ENCODE assay signal across 18 cellular contexts in the genomic region with DNA sequence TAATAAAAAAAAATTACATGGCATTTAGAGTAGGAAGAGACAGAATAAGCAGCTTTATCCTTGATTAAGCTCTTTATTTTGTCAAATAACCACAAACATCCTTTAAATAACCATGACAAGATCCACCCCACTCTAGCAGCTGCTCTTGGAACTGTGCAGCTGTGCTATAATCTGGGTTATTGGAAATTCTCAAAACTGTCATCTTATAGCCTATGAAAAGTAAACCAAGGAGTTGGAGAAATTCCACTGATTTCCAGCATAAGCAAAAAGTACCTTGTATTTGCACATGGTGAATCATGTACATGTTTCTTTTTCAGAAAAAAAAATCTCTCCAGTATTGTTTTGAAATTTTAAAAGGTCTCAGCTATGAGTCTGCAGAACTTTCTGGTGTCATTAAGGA.
A peak's percentile ranks its signal among the peaks of the same experiment; 100 is the strongest.
DNase-seq lines count a peak whose midpoint lies in the region; ATAC-seq, FAIRE-seq and TF ChIP-seq lines count a peak whose summit lies in the region.
"Had no signal": no experiment of that assay in that cellular context is flagged by ENCODE, and none has a peak within 500 bp of the region (broad histone marks: within the 10 kb centered on the region; RNA-seq: fewer than 3 reads in every experiment).

No MANE protein-coding gene starts in this region.

- H3K27ac Mint-ChIP-seq in activated naive CD4-positive, alpha-beta T cell treated with anti-CD3 and anti-CD28 coated beads for 36 hours, result no peak overlapping the region
- no peak overlapping the region for H3K27ac Mint-ChIP-seq in activated CD8-positive, alpha-beta T cell treated with anti-CD3 and anti-CD28 coated beads, Interleukin-2, amount 10 ng/mL, durations not matched to agents 7 days and 5 days

- FAIRE-seq in A549 (lab: Jason Lieb, UNC), result no peak
- FAIRE-seq in bronchial epithelial cell (lab: Jason Lieb, UNC), result no peak

- no peak for TF ChIP-seq POLR2A in A549 (IDR thresholded peaks at IDR 0.05; ENCODE audit: low read length)

- H3K79me2 ChIP-seq in MM.1S (ENCODE audit: low read length), result no peaks in the 10 kb centered on the region

- H3K4me3 ChIP-seq in A549 (no peak overlapping the region), MM.1S (ENCODE audit: low read length) (no peak overlapping the region), bronchial epithelial cell (ENCODE audit: low read depth, low read length) (no peak overlapping the region)

- H3K4me1 Mint-ChIP-seq in activated naive CD4-positive, alpha-beta T cell treated with anti-CD3 and anti-CD28 coated beads for 36 hours (ENCODE audit: low read depth), result no peaks in the 10 kb centered on the region
- H3K4me1 Mint-ChIP-seq in activated CD8-positive, alpha-beta T cell treated with anti-CD3 and anti-CD28 coated beads, Interleukin-2, amount 10 ng/mL, durations not matched to agents 7 days and 5 days (ENCODE audit: low read depth), result no peaks in the 10 kb centered on the region

- H3K4me2 ChIP-seq in A549, result peak overlapping the region; percentile 40
- no peak overlapping the region for H3K4me2 ChIP-seq in MM.1S (ENCODE audit: low read depth, low read length)

- no peaks in the 10 kb centered on the region for H4K20me1 ChIP-seq in MM.1S (ENCODE audit: insufficient read depth, low read length)

- DNase-seq in A549 (ENCODE audit: low read depth in 1 of 2, low spot score in 1 of 2) (no peak), MM.1S (no peak), bronchial epithelial cell (ENCODE audit: low read depth) (peak; percentile 35), foreskin melanocyte (peak; percentile 38), caudate nucleus (lab: John Stamatoyannopoulos, UW) (no peak)
- DNase-seq in activated naive CD4-positive, alpha-beta T cell treated with anti-CD3 and anti-CD28 coated beads for 36 hours, result no peak
- no peak for DNase-seq in activated CD8-positive, alpha-beta T cell treated with anti-CD3 and anti-CD28 coated beads, Interleukin-2, amount 10 ng/mL, durations not matched to agents 7 days and 5 days
- DNase-seq: AML-193; DMS53; Kasumi-1; NCI-H1436 treated with DMSO at 0.1 percent for 48 hours; NCI-H2081 treated with DMSO at 0.1 percent for 48 hours; NCI-H2227 treated with DMSO at 0.1 percent for 48 hours; NCI-H524 treated with DMSO at 0.1 percent for 48 hours; NK-92 treated with Interleukin-12 subunit alpha and Interleukin-12 subunit beta, amount 100 ng/mL, for 24 hours; SHP77 had no signal

- intact Hi-C loops in activated naive CD4-positive, alpha-beta T cell treated with anti-CD3 and anti-CD28 coated beads for 36 hours (cut with micrococcal nuclease), result no loop called here

- TF ChIP-seq CTCF in A549 (IDR thresholded peaks at IDR 0.05) (no peak), MM.1S (IDR thresholded peaks at IDR 0.05; ENCODE audit: low read length) (no peak), bronchial epithelial cell (IDR thresholded peaks at IDR 0.05; ENCODE audit: insufficient read depth, low read length, severe bottlenecking) (no peak)

- CTCF ChIA-PET in A549 (lab: Yijun Ruan, JAX), result no interaction called here
- CTCF ChIA-PET in activated naive CD4-positive, alpha-beta T cell treated with anti-CD3 and anti-CD28 coated beads for 36 hours (lab: Charles Lee), result no interaction called here
- CTCF ChIA-PET in activated CD8-positive, alpha-beta T cell treated with anti-CD3 and anti-CD28 coated beads, Interleukin-2, amount 10 ng/mL, durations not matched to agents 7 days and 5 days (lab: Charles Lee), result interaction anchor here (1.3 kb wide), 1 partner anchor 12 kb away, joined by 4 read pairs; no protein-coding TSS in a partner anchor

- no peaks in the 10 kb centered on the region for H3K9me2 ChIP-seq in MM.1S (replicated peaks; ENCODE audit: insufficient read depth, low read length)

- H3K9me3 ChIP-seq in A549 (no peaks in the 10 kb centered on the region), MM.1S (replicated peaks; ENCODE audit: insufficient read depth, low read length) (no peaks in the 10 kb centered on the region)

- no peak for ATAC-seq in A549
- ATAC-seq in GM19467 (IDR thresholded peaks at IDR 0.05; ENCODE audit: unreplicated experiment), result no peak
- ATAC-seq in activated CD8-positive, alpha-beta T cell treated with anti-CD3 and anti-CD28 coated beads, Interleukin-2, amount 10 ng/mL, durations not matched to agents 7 days and 5 days, result no peak
- ATAC-seq: HCT116 had no signal

- H3K27ac ChIP-seq in A549 (peak overlapping the region; percentile 30 to 52; a peak in 4 of 6 replicates), MM.1S (ENCODE audit: low read length) (peak overlapping the region; percentile 19; the same call in 1 of the 2 replicates), caudate nucleus (ENCODE audit: low read depth, low read length) (no peak overlapping the region)

- no peak overlapping the region for H2AFZ ChIP-seq in MM.1S (ENCODE audit: low read length)

- H3K4me1 ChIP-seq in A549, result peaks cover 25% of the 10 kb centered on the region
- H3K4me1 ChIP-seq in MM.1S (ENCODE audit: low read length), result peaks cover 10% of the 10 kb centered on the region

- TF ChIP-seq EP300 in A549 (IDR thresholded peaks at IDR 0.05), result no peak

- no peaks in the 10 kb centered on the region for H3K36me3 ChIP-seq in MM.1S (replicated peaks; ENCODE audit: insufficient read depth, low read length)
- H3K36me3 ChIP-seq in bronchial epithelial cell (ENCODE audit: control insufficient read depth, insufficient read depth, low read length), result no peaks in the 10 kb centered on the region

- no peaks in the 10 kb centered on the region for H3K36me3 Mint-ChIP-seq in activated naive CD4-positive, alpha-beta T cell treated with anti-CD3 and anti-CD28 coated beads for 36 hours (ENCODE audit: low read depth)
- no peaks in the 10 kb centered on the region for H3K36me3 Mint-ChIP-seq in activated CD8-positive, alpha-beta T cell treated with anti-CD3 and anti-CD28 coated beads, Interleukin-2, amount 10 ng/mL, durations not matched to agents 7 days and 5 days (ENCODE audit: low read depth)

- H3K27me3 ChIP-seq in MM.1S (replicated peaks; ENCODE audit: insufficient read depth, low read length) (no peaks in the 10 kb centered on the region), bronchial epithelial cell (ENCODE audit: control insufficient read depth, insufficient read depth, low read length) (no peaks in the 10 kb centered on the region)

- H3F3A ChIP-seq in MM.1S (ENCODE audit: insufficient read depth, low read length), result no peaks in the 10 kb centered on the region

- H3K4me3 Mint-ChIP-seq in activated naive CD4-positive, alpha-beta T cell treated with anti-CD3 and anti-CD28 coated beads for 36 hours, result no peak overlapping the region
- no peak overlapping the region for H3K4me3 Mint-ChIP-seq in activated CD8-positive, alpha-beta T cell treated with anti-CD3 and anti-CD28 coated beads, Interleukin-2, amount 10 ng/mL, durations not matched to agents 7 days and 5 days

- POLR2A ChIA-PET in A549 (lab: Yijun Ruan, JAX), result interaction anchor here (0.6 kb wide), 1 partner anchor 46 kb away, joined by 3 read pairs; no protein-coding TSS in a partner anchor
- POLR2A ChIA-PET in activated CD8-positive, alpha-beta T cell treated with anti-CD3 and anti-CD28 coated beads, Interleukin-2, amount 10 ng/mL, durations not matched to agents 7 days and 5 days (lab: Charles Lee), result no interaction called here

- no peaks in the 10 kb centered on the region for H3K9me3 Mint-ChIP-seq in activated naive CD4-positive, alpha-beta T cell treated with anti-CD3 and anti-CD28 coated beads for 36 hours
- H3K9me3 Mint-ChIP-seq in activated CD8-positive, alpha-beta T cell treated with anti-CD3 and anti-CD28 coated beads, Interleukin-2, amount 10 ng/mL, durations not matched to agents 7 days and 5 days (ENCODE audit: insufficient read depth), result peaks cover 5% of the 10 kb centered on the region

- peaks cover 8% of the 10 kb centered on the region for H3K27me3 Mint-ChIP-seq in activated naive CD4-positive, alpha-beta T cell treated with anti-CD3 and anti-CD28 coated beads for 36 hours (ENCODE audit: low read depth)
- peaks cover 8% of the 10 kb centered on the region for H3K27me3 Mint-ChIP-seq in activated CD8-positive, alpha-beta T cell treated with anti-CD3 and anti-CD28 coated beads, Interleukin-2, amount 10 ng/mL, durations not matched to agents 7 days and 5 days (ENCODE audit: low read depth)

- H3K9ac ChIP-seq in MM.1S (ENCODE audit: low read length), result no peak overlapping the region

- no peak for TF ChIP-seq RAD21 in A549 (conservative IDR thresholded peaks at IDR 0.05 in 1 of 2, IDR thresholded peaks at IDR 0.05 in 1 of 2)

TF ChIP-seq in A549, 52 proteins besides CTCF, POLR2A, EP300 and RAD21:
- TF ChIP-seq NPAS2 (CRISPR knock-in tag; IDR thresholded peaks at IDR 0.05; ENCODE audit: borderline replicate concordance), result no peak
- TF ChIP-seq, protein P1, sequence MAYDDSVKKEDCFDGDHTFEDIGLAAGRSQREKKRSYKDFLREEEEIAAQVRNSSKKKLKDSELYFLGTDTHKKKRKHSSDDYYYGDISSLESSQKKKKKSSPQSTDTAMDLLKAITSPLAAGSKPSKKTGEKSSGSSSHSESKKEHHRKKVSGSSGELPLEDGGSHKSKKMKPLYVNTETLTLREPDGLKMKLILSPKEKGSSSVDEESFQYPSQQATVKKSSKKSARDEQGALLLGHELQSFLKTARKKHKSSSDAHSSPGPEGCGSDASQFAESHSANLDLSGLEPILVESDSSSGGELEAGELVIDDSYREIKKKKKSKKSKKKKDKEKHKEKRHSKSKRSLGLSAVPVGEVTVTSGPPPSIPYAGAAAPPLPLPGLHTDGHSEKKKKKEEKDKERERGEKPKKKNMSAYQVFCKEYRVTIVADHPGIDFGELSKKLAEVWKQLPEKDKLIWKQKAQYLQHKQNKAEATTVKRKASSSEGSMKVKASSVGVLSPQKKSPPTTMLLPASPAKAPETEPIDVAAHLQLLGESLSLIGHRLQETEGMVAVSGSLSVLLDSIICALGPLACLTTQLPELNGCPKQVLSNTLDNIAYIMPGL (CRISPR knock-in tag; IDR thresholded peaks at IDR 0.05; ENCODE audit: borderline replicate concordance), result no peak
- TF ChIP-seq POLR2AphosphoS2 (conservative IDR thresholded peaks at IDR 0.05; ENCODE audit: low read length), result no peak
- no peak for TF ChIP-seq NFE2L2 (conservative IDR thresholded peaks at IDR 0.05; ENCODE audit: low read length)
- no peak for TF ChIP-seq NR3C1 (IDR thresholded peaks at IDR 0.05)
- TF ChIP-seq, protein P2, sequence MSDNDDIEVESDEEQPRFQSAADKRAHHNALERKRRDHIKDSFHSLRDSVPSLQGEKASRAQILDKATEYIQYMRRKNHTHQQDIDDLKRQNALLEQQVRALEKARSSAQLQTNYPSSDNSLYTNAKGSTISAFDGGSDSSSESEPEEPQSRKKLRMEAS (IDR thresholded peaks at IDR 0.05), result no peak
- no peak for TF ChIP-seq RNF2 (IDR thresholded peaks at IDR 0.05; ENCODE audit: borderline replicate concordance, low read depth)
- no peak for TF ChIP-seq MAFK (IDR thresholded peaks at IDR 0.05; ENCODE audit: partially characterized antibody)
- TF ChIP-seq HOXB13 (CRISPR knock-in tag; IDR thresholded peaks at IDR 0.05; ENCODE audit: low read depth), result no peak
- TF ChIP-seq RARB (CRISPR knock-in tag; IDR thresholded peaks at IDR 0.05), result no peak
- TF ChIP-seq GATA3 (IDR thresholded peaks at IDR 0.05; ENCODE audit: borderline replicate concordance), result no peak

Comparison
In these comparisons a context has a peak if more than half of its experiments do, and no peak if none do; other contexts are left out.
1. DNase-seq: peak in bronchial epithelial cell (single experiment) and foreskin melanocyte (single experiment); none in A549 (0 of 2), MM.1S (single experiment), caudate nucleus (0 of 61), activated naive CD4-positive, alpha-beta T cell treated with anti-CD3 and anti-CD28 coated beads for 36 hours (single experiment) and activated CD8-positive, alpha-beta T cell treated with anti-CD3 and anti-CD28 coated beads, Interleukin-2, amount 10 ng/mL, durations not matched to agents 7 days and 5 days (single experiment).